ENCODE assay signal across 29 cellular contexts in genomic region chr6:135932651-135933050, GRCh38.
DNase-seq lines count a peak whose midpoint lies in the region; ATAC-seq, FAIRE-seq and TF ChIP-seq lines count a peak whose summit lies in the region.
"Had no signal": no experiment of that assay in that cellular context is flagged by ENCODE, and none has a peak within 500 bp of the region (broad histone marks: within the 10 kb centered on the region; RNA-seq: fewer than 3 reads in every experiment).

No MANE protein-coding gene starts in this region.

- H3K27me3 ChIP-seq in Panc1 (ENCODE audit: control insufficient read depth, insufficient read depth, low read length) (no peaks in the 10 kb centered on the region), HepG2 (ENCODE audit: control insufficient read depth in 1 of 2, insufficient read depth in 2 of 2, low read length in 2 of 2) (no peaks in the 10 kb centered on the region), body of pancreas (no peaks in the 10 kb centered on the region), H7 (ENCODE audit: control insufficient read depth, insufficient read depth, low read length) (no peaks in the 10 kb centered on the region)

- no TSS peak for BruUV-seq in Panc1 (replicated peaks; lab: Mats Ljungman, UMichigan)
- BruUV-seq in HepG2 (replicated peaks; lab: Mats Ljungman, UMichigan), result no TSS peak

- H3K4me3 ChIP-seq in Panc1 (ENCODE audit: low read depth in 2 of 2, low read length in 2 of 2) (no peak overlapping the region), HepG2 (replicated peaks in 1 of 3; ENCODE audit: insufficient read depth in 1 of 3, low read depth in 2 of 3, low read length in 3 of 3) (no peak overlapping the region), body of pancreas (no peak overlapping the region), H7 (ENCODE audit: insufficient read depth, low read depth, low read length) (no peak overlapping the region)
- H3K4me3 ChIP-seq: mucosa of descending colon, SK-N-MC had no signal

- H2AFZ ChIP-seq in HepG2 (ENCODE audit: low read length), result no peak overlapping the region
- H2AFZ ChIP-seq: parathyroid adenoma had no signal

- H3K27ac ChIP-seq in C4-2B (peak overlapping the region; percentile 51; the same call in 1 of the 2 replicates), Panc1 (ENCODE audit: low read length) (peak overlapping the region; percentile 41; the same call in 1 of the 2 replicates), HepG2 (ENCODE audit: extremely low read length, insufficient read depth, low read length) (no peak overlapping the region), body of pancreas (no peak overlapping the region)
- H3K27ac ChIP-seq: parathyroid adenoma, SK-N-MC had no signal

- no peak overlapping the region for H3K9ac ChIP-seq in HepG2 (ENCODE audit: insufficient read depth, low read depth, low read length)
- H3K9ac ChIP-seq: parathyroid adenoma had no signal

- TF ChIP-seq EP300 in HepG2 (IDR thresholded peaks at IDR 0.05; ENCODE audit: low read depth in 2 of 2, low read length in 2 of 2), result no peak
- TF ChIP-seq EP300 in HepG2 (CRISPR knock-in tag; IDR thresholded peaks at IDR 0.05; ENCODE audit: borderline replicate concordance), result no peak

- intact Hi-C loops in Panc1 (cut with micrococcal nuclease; ENCODE audit: unreplicated experiment) (no loop called here), HepG2 (cut with micrococcal nuclease; ENCODE audit: unreplicated experiment) (no loop called here), body of pancreas (cut with DNase I) (loop anchor here (10.0 kb wide), 1 partner anchor 398 kb away; no protein-coding TSS in a partner anchor), Right ventricle myocardium superior (cut with DNase I) (no loop called here)

- in situ Hi-C loops in Panc1 (cut with HindIII; ENCODE audit: low pct_unique_long_range_greater_than_20kb, low sequenced_read_pairs) (no loop called here), HepG2 (cut with HindIII; ENCODE audit: extremely low pct_ligation_motif_present, low pct_unique_long_range_greater_than_20kb) (no loop called here)

- H3K9me3 ChIP-seq in Panc1 (ENCODE audit: control insufficient read depth, insufficient read depth, low read depth, low read length) (no peaks in the 10 kb centered on the region), HepG2 (ENCODE audit: low read length) (no peaks in the 10 kb centered on the region), body of pancreas (peaks cover 0 to 5% (median 0%) of the 10 kb centered on the region in 3 donors)
- H3K9me3 ChIP-seq: mucosa of descending colon had no signal

- 14% methylated on average over 4 of the region's 4 CpGs for WGBS in HepG2 (ENCODE audit: low lambda C conversion rate)
- 57% methylated on average over 4 of the region's 4 CpGs for WGBS in body of pancreas, 2 donors

- TF ChIP-seq POLR2A in HepG2 (IDR thresholded peaks at IDR 0.05; ENCODE audit: insufficient read depth in 1 of 2, low read depth in 2 of 2, low read length in 2 of 2), result no peak
- TF ChIP-seq POLR2A in body of pancreas (IDR thresholded peaks at IDR 0.05), result no peak

- H3K36me3 ChIP-seq in Panc1 (ENCODE audit: control insufficient read depth, insufficient read depth, low read length) (no peaks in the 10 kb centered on the region), HepG2 (replicated peaks in 1 of 2; ENCODE audit: control insufficient read depth in 1 of 2, insufficient read depth in 2 of 2, low read length in 2 of 2) (no peaks in the 10 kb centered on the region), body of pancreas (replicated peaks in 1 of 2; ENCODE audit: insufficient read depth in 1 of 2, low read depth in 2 of 2) (no peaks in the 10 kb centered on the region), H7 (replicated peaks; ENCODE audit: control insufficient read depth, insufficient read depth, low read length) (no peaks in the 10 kb centered on the region)

- H3K4me1 ChIP-seq in Panc1 (ENCODE audit: control insufficient read depth, insufficient read depth, low read length), result peaks cover 14% of the 10 kb centered on the region
- H3K4me1 ChIP-seq in HepG2 (ENCODE audit: insufficient read depth, low read length), result peaks cover 8% of the 10 kb centered on the region; the same call in 1 of the 2 replicates
- no peaks in the 10 kb centered on the region for H3K4me1 ChIP-seq in body of pancreas
- H3K4me1 ChIP-seq: parathyroid adenoma had no signal

- DNase-seq in HT-29 (ENCODE audit: low spot score) (peak; percentile 70), Panc1 (ENCODE audit: low read depth, low spot score) (no peak), HepG2 (ENCODE audit: low spot score) (no peak), NCI-H1436 treated with DMSO at 0.1 percent for 48 hours (lab: John Stamatoyannopoulos, UW) (no peak), body of pancreas (no peak), Right ventricle myocardium superior (no peak), H7 (no peak)
- DNase-seq: activated CD4-positive, alpha-beta T cell treated with anti-CD3 and anti-CD28 coated beads for 4 hours; activated naive CD4-positive, alpha-beta T cell treated with Interleukin-2 at 50 U/mL for 16 hours; activated T-cell treated with anti-CD3 and anti-CD28 coated beads, Interleukin-2, amount 50 U/mL, for 48 hours; effector CD8-positive, alpha-beta T cell; foreskin melanocyte; KG1; left ventricle myocardium superior; mucosa of descending colon; NCI-H1417 treated with DMSO at 0.1 percent for 48 hours; NCI-H2171; nephron progenitor cell; OCI-M1; right cardiac atrium; stimulated activated CD4-positive, alpha-beta T cell treated with anti-CD3 and anti-CD28 coated beads, Interleukin-4, amount 100 ng/mL, for 1 hour; T-helper 2 cell had no signal

- H3K4me2 ChIP-seq in HepG2 (ENCODE audit: low read depth, low read length), result no peak overlapping the region

- ATAC-seq in Panc1 (no peak), HepG2 (peak; percentile 61), body of pancreas (no peak), Right ventricle myocardium superior (ENCODE audit: poor library complexity) (no peak)
- ATAC-seq: left ventricle myocardium superior; mucosa of descending colon; right cardiac atrium; stimulated activated memory B cell treated with anti-CD40 and anti-IgM and Interleukin-4, amounts not matched to agents 10 μg/mL and 1 μg/mL and 100 μg/mL, for 72 hours had no signal

- H3K79me2 ChIP-seq in HepG2 (ENCODE audit: insufficient read depth, low read length), result no peaks in the 10 kb centered on the region
- H3K79me2 ChIP-seq: parathyroid adenoma had no signal

- no peaks in the 10 kb centered on the region for H4K20me1 ChIP-seq in HepG2 (ENCODE audit: insufficient read depth, low read length)

- CTCF ChIA-PET in Panc1 (lab: Charles Lee) (no interaction called here), HepG2 (lab: Yijun Ruan, JAX; ENCODE audit: low intra/inter-chr PET ratio, low total read pairs) (no interaction called here)

- POLR2A ChIA-PET in Panc1 (lab: Charles Lee), result no interaction called here
- POLR2A ChIA-PET in HepG2 (lab: Yijun Ruan, JAX), result no interaction called here

- no peak for TF ChIP-seq RAD21 in HepG2 (CRISPR knock-in tag; IDR thresholded peaks at IDR 0.05)

- TF ChIP-seq CTCF in C4-2B (conservative IDR thresholded peaks at IDR 0.05), result no peak
- TF ChIP-seq CTCF in Panc1 (IDR thresholded peaks at IDR 0.05), result no peak
- TF ChIP-seq CTCF in HepG2 (CRISPR knock-in tag; IDR thresholded peaks at IDR 0.05), result no peak
- no peak for TF ChIP-seq CTCF in body of pancreas (IDR thresholded peaks at IDR 0.05)

- no peak for FAIRE-seq in HepG2 (lab: Jason Lieb, UNC)
- FAIRE-seq: colon, G401.6, GM18507 had no signal

TF ChIP-seq in HepG2, 621 proteins besides CTCF, POLR2A, EP300 and RAD21 (continues in another document):
- TF ChIP-seq ARID4A (CRISPR knock-in tag; IDR thresholded peaks at IDR 0.05; ENCODE audit: borderline replicate concordance), result no peak
- no peak for TF ChIP-seq MTA1 (CRISPR knock-in tag; IDR thresholded peaks at IDR 0.05; ENCODE audit: borderline replicate concordance)
- TF ChIP-seq ZNF251 (CRISPR knock-in tag; IDR thresholded peaks at IDR 0.05), result no peak
- no peak for TF ChIP-seq ZBTB26 (CRISPR knock-in tag; IDR thresholded peaks at IDR 0.05; ENCODE audit: borderline replicate concordance)

Comparison
In these comparisons a context has a peak if more than half of its experiments do, and no peak if none do; other contexts are left out.
1. H3K27ac ChIP-seq: peak in C4-2B (single experiment) and Panc1 (single experiment); none in HepG2 (single experiment) and body of pancreas (0 of 4).